ENCODE assay signal across 8 cellular contexts in the genomic region with DNA sequence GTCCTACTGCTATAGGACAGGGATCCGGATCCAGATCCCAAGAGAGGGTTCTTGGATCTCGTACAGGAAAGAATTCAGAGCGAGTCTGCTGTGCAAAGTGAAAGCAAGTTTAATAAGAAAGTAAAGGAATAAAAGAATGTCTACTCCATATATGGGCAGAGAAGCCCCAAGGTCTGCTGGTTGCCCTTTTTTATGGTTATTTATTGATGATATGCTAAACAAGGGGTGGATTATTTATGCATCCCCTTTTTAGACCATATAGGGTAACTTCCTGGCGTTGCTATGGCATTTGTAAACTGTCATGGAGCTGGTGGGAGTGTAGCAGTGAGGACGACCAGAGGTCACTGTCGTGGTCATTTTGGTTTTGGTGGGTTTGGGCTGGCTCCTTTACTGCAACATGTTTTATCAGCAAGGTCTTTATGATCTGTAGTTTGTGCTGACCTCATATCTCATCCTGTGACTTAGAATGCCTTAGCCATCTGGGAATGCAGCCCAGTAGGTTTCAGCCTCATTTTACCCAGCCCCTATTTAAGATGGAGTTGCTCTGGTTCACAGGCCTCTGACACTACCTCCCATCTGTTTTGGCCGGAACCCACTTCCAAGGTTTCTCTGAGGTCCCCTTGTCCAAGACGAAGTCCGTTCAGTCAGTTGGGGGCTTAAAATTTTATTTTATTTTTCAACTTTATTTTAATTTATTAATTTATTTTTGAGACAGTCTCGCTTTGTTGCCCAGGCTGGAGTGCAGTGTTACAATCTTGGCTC. TPM values are rescaled to one million over a fixed set of nuclear protein-coding genes. Genes with fewer than 3 reads are reported as not detected.
DNase-seq lines count a peak whose midpoint lies in the region; ATAC-seq and TF ChIP-seq lines count a peak whose summit lies in the region.
"Not testable (repeated sequence)": the region's sequence is repeated elsewhere in the genome, so short reads cannot be mapped to it uniquely, and the experiment has no call there.

No MANE protein-coding gene starts in this region.

- intact Hi-C loops in ascending aorta (cut with DNase I); Right ventricle myocardium superior (cut with DNase I): not testable (repeated sequence)

- not testable (repeated sequence) for DNase-seq in CD4-positive, CD25-positive, alpha-beta regulatory T cell; T-helper 17 cell; ascending aorta (ENCODE audit: low spot score in 2 of 2); effector memory CD8-positive, alpha-beta T cell; Right ventricle myocardium superior; natural killer cell treated with Interleukin-12 subunit alpha and Interleukin-12 subunit beta and Interleukin-15 and Interleukin-18, amount 100 ng/mL, for 72 hours (ENCODE audit: low spot score)
- peak; percentile 37 for DNase-seq in KBM-7

- peaks cover 5 to 28% (median 13%) of the 10 kb centered on the region in 4 donors for H3K4me1 Mint-ChIP-seq in CD4-positive, CD25-positive, alpha-beta regulatory T cell
- H3K4me1 Mint-ChIP-seq in T-helper 17 cell: peaks cover 14% of the 10 kb centered on the region
- peaks cover 9 to 13% of the 10 kb centered on the region in 2 donors for H3K4me1 Mint-ChIP-seq in effector memory CD8-positive, alpha-beta T cell (ENCODE audit: low read depth in 2 of 2)
- H3K4me1 Mint-ChIP-seq in natural killer cell treated with Interleukin-12 subunit alpha and Interleukin-12 subunit beta and Interleukin-15 and Interleukin-18, amount 100 ng/mL, for 72 hours (ENCODE audit: low read depth in 2 of 2): peaks cover 13 to 14% of the 10 kb centered on the region in 2 donors

- H3K27ac Mint-ChIP-seq in CD4-positive, CD25-positive, alpha-beta regulatory T cell: peak overlapping the region; percentile 15 to 85 (median 59)
- H3K27ac Mint-ChIP-seq in T-helper 17 cell: peak overlapping the region; percentile 2
- H3K27ac Mint-ChIP-seq in effector memory CD8-positive, alpha-beta T cell: peak overlapping the region in 1 of 2 donors; percentile 14
- peak overlapping the region in 1 of 2 donors; percentile 3 for H3K27ac Mint-ChIP-seq in natural killer cell treated with Interleukin-12 subunit alpha and Interleukin-12 subunit beta and Interleukin-15 and Interleukin-18, amount 100 ng/mL, for 72 hours

- not testable (repeated sequence) for H3K9me3 Mint-ChIP-seq in CD4-positive, CD25-positive, alpha-beta regulatory T cell; effector memory CD8-positive, alpha-beta T cell; natural killer cell treated with Interleukin-12 subunit alpha and Interleukin-12 subunit beta and Interleukin-15 and Interleukin-18, amount 100 ng/mL, for 72 hours

- not testable (repeated sequence) for H3K27ac ChIP-seq in CD4-positive, CD25-positive, alpha-beta regulatory T cell (ENCODE audit: insufficient read depth, low read length, poor library complexity, severe bottlenecking); subcutaneous abdominal adipose tissue (ENCODE audit: low read depth, low read length)
- H3K27ac ChIP-seq in ascending aorta: peak overlapping the region in 1 of 2 donors; percentile 7

- peaks cover 17% of the 10 kb centered on the region for H3K27me3 Mint-ChIP-seq in CD4-positive, CD25-positive, alpha-beta regulatory T cell
- not testable (repeated sequence) for H3K27me3 Mint-ChIP-seq in T-helper 17 cell; effector memory CD8-positive, alpha-beta T cell; natural killer cell treated with Interleukin-12 subunit alpha and Interleukin-12 subunit beta and Interleukin-15 and Interleukin-18, amount 100 ng/mL, for 72 hours

- H3K36me3 Mint-ChIP-seq in CD4-positive, CD25-positive, alpha-beta regulatory T cell; T-helper 17 cell (ENCODE audit: low read depth); effector memory CD8-positive, alpha-beta T cell (ENCODE audit: insufficient read depth); natural killer cell treated with Interleukin-12 subunit alpha and Interleukin-12 subunit beta and Interleukin-15 and Interleukin-18, amount 100 ng/mL, for 72 hours: not testable (repeated sequence)

- ATAC-seq in CD4-positive, CD25-positive, alpha-beta regulatory T cell (ENCODE audit: low read depth in 2 of 2); T-helper 17 cell; effector memory CD8-positive, alpha-beta T cell (replicated peaks); natural killer cell treated with Interleukin-12 subunit alpha and Interleukin-12 subunit beta and Interleukin-15 and Interleukin-18, amount 100 ng/mL, for 72 hours: not testable (repeated sequence)
- ATAC-seq in Right ventricle myocardium superior (ENCODE audit: poor library complexity): peak; percentile 12

- H3K9ac ChIP-seq in subcutaneous abdominal adipose tissue (ENCODE audit: low read length in 5 of 5): not testable (repeated sequence)

- not testable (repeated sequence) for H3K9me3 ChIP-seq in CD4-positive, CD25-positive, alpha-beta regulatory T cell (ENCODE audit: control insufficient read depth in 2 of 2, low read length in 2 of 2); T-helper 17 cell (ENCODE audit: control insufficient read depth, low read length, poor library complexity, severe bottlenecking); ascending aorta; subcutaneous abdominal adipose tissue (ENCODE audit: control insufficient read depth in 5 of 5, low read length in 5 of 5)

- in situ Hi-C loops in KBM-7 (cut with MboI; ENCODE audit: low pct_unique_long_range_greater_than_20kb, low sequenced_read_pairs): not testable (repeated sequence)

- not testable (repeated sequence) for H3K4me3 ChIP-seq in CD4-positive, CD25-positive, alpha-beta regulatory T cell (ENCODE audit: low read depth, low read length)
- H3K4me3 ChIP-seq in ascending aorta: peak overlapping the region; percentile 32 to 52
- peak overlapping the region; percentile 29 to 50 (median 48) for H3K4me3 ChIP-seq in subcutaneous abdominal adipose tissue (ENCODE audit: low read depth in 1 of 5, low read length in 5 of 5)

- not testable (repeated sequence) for H3K27me3 ChIP-seq in CD4-positive, CD25-positive, alpha-beta regulatory T cell (ENCODE audit: control insufficient read depth, insufficient read depth, low read length); ascending aorta; subcutaneous abdominal adipose tissue (ENCODE audit: control insufficient read depth in 5 of 5, insufficient read depth in 4 of 5, low read length in 5 of 5)

- not testable (repeated sequence) for H3K36me3 ChIP-seq in CD4-positive, CD25-positive, alpha-beta regulatory T cell (ENCODE audit: control insufficient read depth, insufficient read depth, low read length); ascending aorta; subcutaneous abdominal adipose tissue (ENCODE audit: control insufficient read depth in 5 of 5, insufficient read depth in 5 of 5, low read length in 5 of 5)

- not testable (repeated sequence) for TF ChIP-seq CTCF in ascending aorta (IDR thresholded peaks at IDR 0.05)

- H3K4me3 Mint-ChIP-seq in CD4-positive, CD25-positive, alpha-beta regulatory T cell: not testable (repeated sequence)
- H3K4me3 Mint-ChIP-seq in T-helper 17 cell: peak overlapping the region; percentile 25
- peak overlapping the region; percentile 1 to 7 for H3K4me3 Mint-ChIP-seq in effector memory CD8-positive, alpha-beta T cell
- peak overlapping the region; percentile 47 for H3K4me3 Mint-ChIP-seq in natural killer cell treated with Interleukin-12 subunit alpha and Interleukin-12 subunit beta and Interleukin-15 and Interleukin-18, amount 100 ng/mL, for 72 hours

- H3K4me1 ChIP-seq in CD4-positive, CD25-positive, alpha-beta regulatory T cell (ENCODE audit: control insufficient read depth, insufficient read depth, low read length, poor library complexity, severe bottlenecking); ascending aorta: not testable (repeated sequence)
- peaks cover 0 to 11% (median 9%) of the 10 kb centered on the region in 5 donors for H3K4me1 ChIP-seq in subcutaneous abdominal adipose tissue (ENCODE audit: control insufficient read depth in 5 of 5, insufficient read depth in 5 of 5, low read length in 5 of 5)

RNA-seq across cellular contexts. Expression of a gene that starts 34.8 kb away (rescaled TPM):
- 172 TPM for total RNA-seq in CD4-positive, CD25-positive, alpha-beta regulatory T cell
- polyA plus RNA-seq in CD4-positive, CD25-positive, alpha-beta regulatory T cell: 10 to 100 TPM; 25.3 to 29.3 (median 27.0) TPM
- 100 to 1,000 TPM; 170 to 181 TPM for total RNA-seq in T-helper 17 cell
- 63.6 TPM for total RNA-seq in ascending aorta
- total RNA-seq in Right ventricle myocardium superior: 145 TPM
- total RNA-seq in natural killer cell treated with Interleukin-12 subunit alpha and Interleukin-12 subunit beta and Interleukin-15 and Interleukin-18, amount 100 ng/mL, for 72 hours: 100 to 1,000 TPM in 1 of 2 donors, 10 to 100 TPM in 1; 99.1 to 135 TPM
